In the genomic region with DNA sequence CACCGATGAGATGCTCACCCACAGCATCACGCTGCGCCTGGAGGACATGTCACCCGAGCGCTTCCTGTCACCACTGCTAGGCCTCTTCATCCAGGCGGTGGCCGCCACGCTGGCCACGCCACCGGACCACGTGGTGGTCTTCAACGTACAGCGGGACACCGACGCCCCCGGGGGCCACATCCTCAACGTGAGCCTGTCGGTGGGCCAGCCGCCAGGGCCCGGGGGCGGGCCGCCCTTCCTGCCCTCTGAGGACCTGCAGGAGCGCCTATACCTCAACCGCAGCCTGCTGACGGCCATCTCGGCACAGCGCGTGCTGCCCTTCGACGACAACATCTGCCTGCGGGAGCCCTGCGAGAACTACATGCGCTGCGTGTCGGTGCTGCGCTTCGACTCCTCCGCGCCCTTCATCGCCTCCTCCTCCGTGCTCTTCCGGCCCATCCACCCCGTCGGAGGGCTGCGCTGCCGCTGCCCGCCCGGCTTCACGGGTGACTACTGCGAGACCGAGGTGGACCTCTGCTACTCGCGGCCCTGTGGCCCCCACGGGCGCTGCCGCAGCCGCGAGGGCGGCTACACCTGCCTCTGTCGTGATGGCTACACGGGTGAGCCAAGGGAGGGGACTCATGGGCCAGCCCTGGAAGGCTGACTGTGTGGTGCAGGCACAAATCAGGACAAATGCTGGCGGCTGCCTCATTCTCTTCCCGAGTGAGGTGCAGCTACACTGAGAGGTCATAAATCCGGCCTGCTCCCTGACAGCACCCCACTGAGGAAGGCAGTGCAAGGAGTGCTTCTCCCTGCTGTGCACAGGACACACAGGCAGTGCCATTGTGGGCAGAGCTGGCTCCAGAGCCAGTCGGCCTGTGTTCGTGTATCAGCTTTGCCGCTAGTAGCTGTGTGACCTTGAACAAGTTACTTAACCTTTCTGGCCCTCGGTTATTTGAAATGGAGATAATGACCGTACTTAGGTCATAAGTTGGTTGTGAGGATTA, we compare ENCODE assay signal across 1 cellular context.
TF ChIP-seq lines count a peak whose summit lies in the region.

No MANE protein-coding gene starts in this region.

TF ChIP-seq in K562, 482 proteins besides CTCF, POLR2A, EP300 and RAD21:
- TF ChIP-seq POLR2G (IDR thresholded peaks at IDR 0.05; ENCODE audit: low read depth, low read length) (0 out of 2 replicates have a peak, but pooled peaks have one; percentile 14), KDM1A (IDR thresholded peaks at IDR 0.05) (peak; percentile 38 to 41; a peak in 1 of 4 replicates), ZFP36 (IDR thresholded peaks at IDR 0.05; ENCODE audit: low read depth, low read length, partially characterized antibody) (peak; percentile 38), KDM2B (CRISPR knock-in tag; IDR thresholded peaks at IDR 0.05) (no peak), MBD2 (IDR thresholded peaks at IDR 0.05; ENCODE audit: borderline replicate concordance, low read depth) (peak; percentile 14; the same call in 1 of the 2 replicates), BCOR (IDR thresholded peaks at IDR 0.05) (peak; percentile 65), DNMT1 (IDR thresholded peaks at IDR 0.05) (no peak), HEY1 (CRISPR knock-in tag; IDR thresholded peaks at IDR 0.05; ENCODE audit: borderline replicate concordance) (no peak), RBM14 (IDR thresholded peaks at IDR 0.05; ENCODE audit: borderline replicate concordance, insufficient read depth, low read depth, low read length) (no peak)
- TF ChIP-seq, protein P1, sequence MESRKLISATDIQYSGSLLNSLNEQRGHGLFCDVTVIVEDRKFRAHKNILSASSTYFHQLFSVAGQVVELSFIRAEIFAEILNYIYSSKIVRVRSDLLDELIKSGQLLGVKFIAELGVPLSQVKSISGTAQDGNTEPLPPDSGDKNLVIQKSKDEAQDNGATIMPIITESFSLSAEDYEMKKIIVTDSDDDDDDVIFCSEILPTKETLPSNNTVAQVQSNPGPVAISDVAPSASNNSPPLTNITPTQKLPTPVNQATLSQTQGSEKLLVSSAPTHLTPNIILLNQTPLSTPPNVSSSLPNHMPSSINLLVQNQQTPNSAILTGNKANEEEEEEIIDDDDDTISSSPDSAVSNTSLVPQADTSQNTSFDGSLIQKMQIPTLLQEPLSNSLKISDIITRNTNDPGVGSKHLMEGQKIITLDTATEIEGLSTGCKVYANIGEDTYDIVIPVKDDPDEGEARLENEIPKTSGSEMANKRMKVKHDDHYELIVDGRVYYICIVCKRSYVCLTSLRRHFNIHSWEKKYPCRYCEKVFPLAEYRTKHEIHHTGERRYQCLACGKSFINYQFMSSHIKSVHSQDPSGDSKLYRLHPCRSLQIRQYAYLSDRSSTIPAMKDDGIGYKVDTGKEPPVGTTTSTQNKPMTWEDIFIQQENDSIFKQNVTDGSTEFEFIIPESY (CRISPR knock-in tag; IDR thresholded peaks at IDR 0.05) = peak; percentile 89
- TF ChIP-seq, protein P2, sequence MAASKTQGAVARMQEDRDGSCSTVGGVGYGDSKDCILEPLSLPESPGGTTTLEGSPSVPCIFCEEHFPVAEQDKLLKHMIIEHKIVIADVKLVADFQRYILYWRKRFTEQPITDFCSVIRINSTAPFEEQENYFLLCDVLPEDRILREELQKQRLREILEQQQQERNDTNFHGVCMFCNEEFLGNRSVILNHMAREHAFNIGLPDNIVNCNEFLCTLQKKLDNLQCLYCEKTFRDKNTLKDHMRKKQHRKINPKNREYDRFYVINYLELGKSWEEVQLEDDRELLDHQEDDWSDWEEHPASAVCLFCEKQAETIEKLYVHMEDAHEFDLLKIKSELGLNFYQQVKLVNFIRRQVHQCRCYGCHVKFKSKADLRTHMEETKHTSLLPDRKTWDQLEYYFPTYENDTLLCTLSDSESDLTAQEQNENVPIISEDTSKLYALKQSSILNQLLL (CRISPR knock-in tag; IDR thresholded peaks at IDR 0.05; ENCODE audit: borderline replicate concordance) = no peak
- TF ChIP-seq, protein P3, sequence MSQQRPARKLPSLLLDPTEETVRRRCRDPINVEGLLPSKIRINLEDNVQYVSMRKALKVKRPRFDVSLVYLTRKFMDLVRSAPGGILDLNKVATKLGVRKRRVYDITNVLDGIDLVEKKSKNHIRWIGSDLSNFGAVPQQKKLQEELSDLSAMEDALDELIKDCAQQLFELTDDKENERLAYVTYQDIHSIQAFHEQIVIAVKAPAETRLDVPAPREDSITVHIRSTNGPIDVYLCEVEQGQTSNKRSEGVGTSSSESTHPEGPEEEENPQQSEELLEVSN (IDR thresholded peaks at IDR 0.05; ENCODE audit: borderline replicate concordance in 1 of 2, extremely low read depth in 1 of 2, insufficient read depth in 1 of 2, insufficient read length in 1 of 2, low read depth in 1 of 2, low read length in 1 of 2, poor library complexity in 1 of 2, severe bottlenecking in 1 of 2) = no peak
- TF ChIP-seq, protein P4, sequence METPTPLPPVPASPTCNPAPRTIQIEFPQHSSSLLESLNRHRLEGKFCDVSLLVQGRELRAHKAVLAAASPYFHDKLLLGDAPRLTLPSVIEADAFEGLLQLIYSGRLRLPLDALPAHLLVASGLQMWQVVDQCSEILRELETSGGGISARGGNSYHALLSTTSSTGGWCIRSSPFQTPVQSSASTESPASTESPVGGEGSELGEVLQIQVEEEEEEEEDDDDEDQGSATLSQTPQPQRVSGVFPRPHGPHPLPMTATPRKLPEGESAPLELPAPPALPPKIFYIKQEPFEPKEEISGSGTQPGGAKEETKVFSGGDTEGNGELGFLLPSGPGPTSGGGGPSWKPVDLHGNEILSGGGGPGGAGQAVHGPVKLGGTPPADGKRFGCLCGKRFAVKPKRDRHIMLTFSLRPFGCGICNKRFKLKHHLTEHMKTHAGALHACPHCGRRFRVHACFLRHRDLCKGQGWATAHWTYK (CRISPR knock-in tag; IDR thresholded peaks at IDR 0.05) = 0 out of 2 replicates have a peak, but pooled peaks have one; percentile 32
